In the genomic region with DNA sequence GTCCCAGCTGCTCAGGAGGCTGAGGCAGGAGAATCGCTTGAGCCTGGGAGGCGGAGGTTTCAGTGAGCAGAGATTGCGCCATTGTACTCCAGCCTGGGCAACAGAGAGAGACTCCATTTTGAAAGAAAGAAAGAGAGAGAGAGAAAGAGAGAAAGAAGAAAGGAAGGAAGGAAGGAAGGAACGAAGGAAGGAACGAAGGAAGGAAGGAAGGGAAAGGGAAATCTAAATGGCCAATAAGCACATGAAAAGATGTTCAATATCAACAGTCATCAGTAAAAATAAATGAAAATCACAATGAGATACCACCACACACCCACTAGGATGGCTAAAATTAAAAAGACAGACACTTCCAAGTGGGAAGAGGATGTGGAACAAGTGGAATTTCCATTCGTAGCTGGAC, we compare ENCODE assay signal across 31 cellular contexts. TPM values are rescaled to one million over a fixed set of nuclear protein-coding genes. Genes with fewer than 3 reads are reported as not detected.
DNase-seq lines count a peak whose midpoint lies in the region; ATAC-seq and TF ChIP-seq lines count a peak whose summit lies in the region.
"Had no signal": no experiment of that assay in that cellular context is flagged by ENCODE, and none has a peak within 500 bp of the region (broad histone marks: within the 10 kb centered on the region; RNA-seq: fewer than 3 reads in every experiment).

No MANE protein-coding gene starts in this region.

- peaks cover 33% of the 10 kb centered on the region for H3K4me1 Mint-ChIP-seq in activated naive CD4-positive, alpha-beta T cell treated with anti-CD3 and anti-CD28 coated beads for 36 hours (ENCODE audit: low read depth)
- H3K4me1 Mint-ChIP-seq in IgD-negative memory B cell (peaks cover 6 to 22% (median 9%) of the 10 kb centered on the region in 3 donors), endodermal cell (no peaks in the 10 kb centered on the region)

- TF ChIP-seq CTCF in endodermal cell (conservative IDR thresholded peaks at IDR 0.05) = no peak

- peaks cover 0 to 40% of the 10 kb centered on the region in 2 donors for H3K36me3 Mint-ChIP-seq in activated naive CD4-positive, alpha-beta T cell treated with anti-CD3 and anti-CD28 coated beads, Interleukin-2, amount 50 U/mL, for 72 hours
- H3K36me3 Mint-ChIP-seq in activated naive CD4-positive, alpha-beta T cell treated with anti-CD3 and anti-CD28 coated beads for 36 hours (ENCODE audit: low read depth) = peaks cover 24% of the 10 kb centered on the region
- H3K36me3 Mint-ChIP-seq in IgD-negative memory B cell (peaks cover 8% of the 10 kb centered on the region), endodermal cell (ENCODE audit: low read depth) (peaks cover 11% of the 10 kb centered on the region)

- H3K27ac Mint-ChIP-seq in activated naive CD4-positive, alpha-beta T cell treated with anti-CD3 and anti-CD28 coated beads, Interleukin-2, amount 50 U/mL, for 72 hours = peak overlapping the region; percentile 0 to 59
- H3K27ac Mint-ChIP-seq in activated naive CD4-positive, alpha-beta T cell treated with anti-CD3 and anti-CD28 coated beads for 36 hours = no peak overlapping the region
- peak overlapping the region in 2 of 3 donors; percentile 59 to 94 for H3K27ac Mint-ChIP-seq in IgD-negative memory B cell
- no peak overlapping the region for H3K27ac Mint-ChIP-seq in endodermal cell
- H3K27ac Mint-ChIP-seq: CD8-positive, alpha-beta T cell had no signal

- no peak for DNase-seq in activated naive CD4-positive, alpha-beta T cell treated with anti-CD3 and anti-CD28 coated beads, Interleukin-2, amount 50 U/mL, for 72 hours (ENCODE audit: low spot score in 2 of 2)
- no peak for DNase-seq in activated naive CD4-positive, alpha-beta T cell treated with anti-CD3 and anti-CD28 coated beads for 36 hours
- DNase-seq in endodermal cell = peak; percentile 1
- DNase-seq in nucleus accumbens (lab: John Stamatoyannopoulos, UW) = no peak
- DNase-seq in kidney glomerular epithelial cell (lab: John Stamatoyannopoulos, UW) = no peak
- no peak for DNase-seq in KG1 (lab: John Stamatoyannopoulos, UW)
- DNase-seq: AML-193; Caco-2; CD8-positive, alpha-beta T cell; DMS 273 treated with DMSO at 0.1 percent for 48 hours; DMS79; EL; GDM1; KBM-7; MG63; NCI-H1105 treated with DMSO at 0.1 percent for 48 hours; NCI-H146; NCI-H1930; NCI-H446; NCI-H524 treated with DMSO at 0.1 percent for 48 hours; NCI-H774; SIG-M5 had no signal

- H3K4me3 ChIP-seq in endodermal cell (ENCODE audit: low read length) = no peak overlapping the region
- H3K4me3 ChIP-seq: A549; BLaER1 treated with 17β-estradiol and CSF1 and Interleukin-3, amounts not matched to agents 10 nM and 100 nM; GM12878; MG63; SK-N-MC had no signal

- H3K27me3 Mint-ChIP-seq in activated naive CD4-positive, alpha-beta T cell treated with anti-CD3 and anti-CD28 coated beads for 36 hours (ENCODE audit: low read depth) = no peaks in the 10 kb centered on the region
- H3K27me3 Mint-ChIP-seq in IgD-negative memory B cell = peaks cover 2% of the 10 kb centered on the region
- H3K27me3 Mint-ChIP-seq in endodermal cell (ENCODE audit: insufficient read depth) = peaks cover 6% of the 10 kb centered on the region

- H3K4me3 Mint-ChIP-seq in activated naive CD4-positive, alpha-beta T cell treated with anti-CD3 and anti-CD28 coated beads for 36 hours = no peak overlapping the region
- H3K4me3 Mint-ChIP-seq in IgD-negative memory B cell (no peak overlapping the region), endodermal cell (no peak overlapping the region)
- H3K4me3 Mint-ChIP-seq: CD8-positive, alpha-beta T cell had no signal

- no peak overlapping the region for H3K9ac ChIP-seq in endodermal cell (ENCODE audit: extremely low read depth, low read length, poor library complexity, severe bottlenecking)
- H3K9ac ChIP-seq: BLaER1 treated with 17β-estradiol and CSF1 and Interleukin-3, amounts not matched to agents 10 nM and 100 nM had no signal

- 92 to 100% methylated on average over 6 of the region's 6 CpGs for WGBS in endodermal cell (ENCODE audit: insufficient coverage in 1 of 2, insufficient read length in 1 of 2), 2 experiments

- ATAC-seq in activated naive CD4-positive, alpha-beta T cell treated with anti-CD3 and anti-CD28 coated beads, Interleukin-2, amount 50 U/mL, for 72 hours = no peak
- ATAC-seq: A549; CD8-positive, alpha-beta T cell; GM12878; HCT116; HepG2 had no signal

- CTCF ChIA-PET in activated naive CD4-positive, alpha-beta T cell treated with anti-CD3 and anti-CD28 coated beads for 36 hours (lab: Charles Lee) = no interaction called here

- H3K27me3 ChIP-seq in endodermal cell (ENCODE audit: control insufficient read depth, insufficient read depth, low read length, poor library complexity, severe bottlenecking) = no peaks in the 10 kb centered on the region
- H3K27me3 ChIP-seq: BLaER1 treated with 17β-estradiol and CSF1 and Interleukin-3, amounts not matched to agents 10 nM and 100 nM; MG63 had no signal

- H3K9me3 ChIP-seq in endodermal cell (ENCODE audit: control insufficient read depth, low read length) = peaks cover 5% of the 10 kb centered on the region

- no peaks in the 10 kb centered on the region for H3K36me3 ChIP-seq in endodermal cell (ENCODE audit: control insufficient read depth, insufficient read depth, low read length)

- H3K4me1 ChIP-seq in endodermal cell (ENCODE audit: control insufficient read depth, insufficient read depth, low read length) = no peaks in the 10 kb centered on the region
- H3K4me1 ChIP-seq: A549 had no signal

- H3K27ac ChIP-seq in endodermal cell (ENCODE audit: low read depth, low read length) = no peak overlapping the region
- H3K27ac ChIP-seq: A549; BLaER1 treated with 17β-estradiol and CSF1 and Interleukin-3, amounts not matched to agents 10 nM and 100 nM; SK-N-MC had no signal

- peaks cover 3 to 21% of the 10 kb centered on the region in 2 donors for H3K9me3 Mint-ChIP-seq in activated naive CD4-positive, alpha-beta T cell treated with anti-CD3 and anti-CD28 coated beads, Interleukin-2, amount 50 U/mL, for 72 hours
- peaks cover 7% of the 10 kb centered on the region for H3K9me3 Mint-ChIP-seq in activated naive CD4-positive, alpha-beta T cell treated with anti-CD3 and anti-CD28 coated beads for 36 hours
- peaks cover 0 to 6% (median 0%) of the 10 kb centered on the region in 3 donors for H3K9me3 Mint-ChIP-seq in IgD-negative memory B cell
- H3K9me3 Mint-ChIP-seq in endodermal cell = peaks cover 17% of the 10 kb centered on the region
- H3K9me3 Mint-ChIP-seq: CD8-positive, alpha-beta T cell had no signal

- intact Hi-C loops in activated naive CD4-positive, alpha-beta T cell treated with anti-CD3 and anti-CD28 coated beads for 36 hours (cut with micrococcal nuclease) = no loop called here

RNA-seq across cellular contexts. Expression of gene FXYD5, which starts 19.7 kb away (rescaled TPM):
- total RNA-seq in activated naive CD4-positive, alpha-beta T cell treated with anti-CD3 and anti-CD28 coated beads, Interleukin-2, amount 50 U/mL, for 72 hours = 100 to 1,000 TPM; 279 to 283 TPM
- 100 to 1,000 TPM; 289 to 294 TPM for total RNA-seq in activated naive CD4-positive, alpha-beta T cell treated with anti-CD3 and anti-CD28 coated beads for 36 hours
- polyA plus RNA-seq in IgD-negative memory B cell = 417 TPM
- 10 to 100 TPM; 24.0 to 29.6 TPM for total RNA-seq in endodermal cell
- 36.6 TPM for polyA plus RNA-seq in endodermal cell (2013, experiment 1 of 2)
- 27.4 TPM for polyA plus RNA-seq in endodermal cell (2013, experiment 2 of 2)
- total RNA-seq: HepG2 had no signal

RNA-seq across cellular contexts. Expression of gene FXYD7, which starts 31.2 kb away (rescaled TPM):
- 1 to 10 TPM in 1 of 2 donors, under 1 TPM in 1; 0.82 to 1.8 TPM for total RNA-seq in activated naive CD4-positive, alpha-beta T cell treated with anti-CD3 and anti-CD28 coated beads, Interleukin-2, amount 50 U/mL, for 72 hours
- total RNA-seq in activated naive CD4-positive, alpha-beta T cell treated with anti-CD3 and anti-CD28 coated beads for 36 hours = 1 to 10 TPM in 1 of 2 experiments, under 1 TPM in 1; 0.54 to 1.2 TPM
- 4.2 TPM for polyA plus RNA-seq in IgD-negative memory B cell
- total RNA-seq in endodermal cell = 1 to 10 TPM in 1 of 2 donors, not detected in 1; 1.1 TPM
- 8.2 TPM for polyA plus RNA-seq in endodermal cell (2013, experiment 1 of 2)
- polyA plus RNA-seq in endodermal cell (2013, experiment 2 of 2) = 5.4 TPM
- total RNA-seq: Caco-2, HepG2 had no signal
- polyA plus RNA-seq: A549 had no signal

RNA-seq across cellular contexts. Expression of gene FXYD1, which starts 35.6 kb away (rescaled TPM):
- 1 to 10 TPM; 1.4 to 2.1 TPM for total RNA-seq in activated naive CD4-positive, alpha-beta T cell treated with anti-CD3 and anti-CD28 coated beads, Interleukin-2, amount 50 U/mL, for 72 hours
- 1 to 10 TPM; 3.3 to 3.4 TPM for total RNA-seq in activated naive CD4-positive, alpha-beta T cell treated with anti-CD3 and anti-CD28 coated beads for 36 hours
- polyA plus RNA-seq in IgD-negative memory B cell = 7.1 TPM
- total RNA-seq in endodermal cell = under 1 TPM in 1 of 2 donors, not detected in 1; 0.75 TPM
- polyA plus RNA-seq in endodermal cell (2013, experiment 1 of 2) = 2.1 TPM
- polyA plus RNA-seq in endodermal cell (2013, experiment 2 of 2) = 5.6 TPM
- total RNA-seq: Caco-2, HepG2, HT1080 had no signal
- polyA plus RNA-seq: A549 had no signal

RNA-seq across cellular contexts. Expression of gene LGI4, which starts 39.4 kb away (rescaled TPM):
- total RNA-seq in activated naive CD4-positive, alpha-beta T cell treated with anti-CD3 and anti-CD28 coated beads, Interleukin-2, amount 50 U/mL, for 72 hours = 1 to 10 TPM; 1.5 to 2.7 TPM
- total RNA-seq in activated naive CD4-positive, alpha-beta T cell treated with anti-CD3 and anti-CD28 coated beads for 36 hours = 1 to 10 TPM; 1.1 to 1.7 TPM
- not detected for polyA plus RNA-seq in IgD-negative memory B cell
- total RNA-seq in endodermal cell = under 1 TPM; 0.27 to 0.37 TPM
- 8.4 TPM for polyA plus RNA-seq in endodermal cell (2013, experiment 1 of 2)
- polyA plus RNA-seq in endodermal cell (2013, experiment 2 of 2) = 7.0 TPM
- total RNA-seq: GM12878, HepG2, HT1080 had no signal

RNA-seq across cellular contexts. Expression of gene FAM187B, which starts 54.3 kb away (rescaled TPM):
- total RNA-seq in activated naive CD4-positive, alpha-beta T cell treated with anti-CD3 and anti-CD28 coated beads, Interleukin-2, amount 50 U/mL, for 72 hours = not detected
- total RNA-seq in activated naive CD4-positive, alpha-beta T cell treated with anti-CD3 and anti-CD28 coated beads for 36 hours = not detected
- not detected for polyA plus RNA-seq in IgD-negative memory B cell
- not detected for total RNA-seq in endodermal cell
- not detected for polyA plus RNA-seq in endodermal cell (2013, experiment 1 of 2)
- polyA plus RNA-seq in endodermal cell (2013, experiment 2 of 2) = not detected
- total RNA-seq: Caco-2; CD8-positive, alpha-beta T cell; GM12878; H1; HepG2; HT1080 had no signal
- polyA plus RNA-seq: A549, H1, HepG2 had no signal

Comparison
In these comparisons a context has a peak if more than half of its experiments do, and no peak if none do; other contexts are left out.
1. H3K27ac Mint-ChIP-seq: peak in activated naive CD4-positive, alpha-beta T cell treated with anti-CD3 and anti-CD28 coated beads, Interleukin-2, amount 50 U/mL, for 72 hours (2 of 2) and IgD-negative memory B cell (2 of 3); none in activated naive CD4-positive, alpha-beta T cell treated with anti-CD3 and anti-CD28 coated beads for 36 hours (single experiment) and endodermal cell (single experiment).
2. RNA of gene FXYD5, which starts 19.7 kb away (total RNA-seq): 289 to 294 TPM in activated naive CD4-positive, alpha-beta T cell treated with anti-CD3 and anti-CD28 coated beads for 36 hours and 279 to 283 TPM in activated naive CD4-positive, alpha-beta T cell treated with anti-CD3 and anti-CD28 coated beads, Interleukin-2, amount 50 U/mL, for 72 hours; 24.0 to 29.6 TPM in endodermal cell; every median in the first group is over 4 times any median in the second.